In genomic region chr13:23515116-23515515, GRCh38 we compare ENCODE assay signal across 1 cellular context.
TF ChIP-seq lines count a peak whose summit lies in the region.

No MANE protein-coding gene starts in this region.

TF ChIP-seq in GM12878, 131 proteins besides CTCF, POLR2A, EP300 and RAD21 (continued from another document):
- no peak for TF ChIP-seq SKIL (IDR thresholded peaks at IDR 0.05; ENCODE audit: low read depth, poor library complexity, severe bottlenecking)
- TF ChIP-seq RB1 (IDR thresholded peaks at IDR 0.05; ENCODE audit: borderline replicate concordance), result no peak
- TF ChIP-seq PRDM15 (CRISPR knock-in tag; IDR thresholded peaks at IDR 0.05), result no peak
- no peak for TF ChIP-seq SUZ12 (IDR thresholded peaks at IDR 0.05; ENCODE audit: unreplicated experiment)
- no peak for TF ChIP-seq IRF5 (IDR thresholded peaks at IDR 0.05; ENCODE audit: borderline replicate concordance)
- no peak for TF ChIP-seq POLR2AphosphoS2 (IDR thresholded peaks at IDR 0.05; ENCODE audit: low read depth, low read length)
TF ChIP-seq in GM12878: peak in this region for 0.
